In the genomic region with DNA sequence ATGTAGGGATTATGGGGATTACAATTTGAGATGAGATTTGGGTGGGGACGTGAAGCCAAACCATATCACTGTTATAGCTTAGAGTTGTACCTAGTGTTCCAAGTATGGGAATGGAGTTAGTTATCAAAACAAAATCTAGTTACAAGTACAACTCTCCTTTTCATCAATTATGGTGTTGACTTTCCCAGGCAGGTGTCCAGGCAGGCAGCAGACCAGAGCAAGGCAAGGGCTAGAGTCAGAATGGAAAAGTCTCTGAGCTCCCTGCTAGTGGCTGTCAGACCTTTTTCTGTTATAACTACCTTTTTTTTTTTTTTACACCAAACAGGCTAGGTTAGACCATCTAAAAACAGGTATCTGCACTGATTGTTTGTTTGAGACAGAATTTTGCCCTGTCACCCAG, we compare ENCODE assay signal across 7 cellular contexts. TPM values are rescaled to one million over a fixed set of nuclear protein-coding genes. Genes with fewer than 3 reads are reported as not detected.
"Had no signal": no experiment of that assay in that cellular context is flagged by ENCODE, and none has a peak within 500 bp of the region (broad histone marks: within the 10 kb centered on the region; RNA-seq: fewer than 3 reads in every experiment).

No MANE protein-coding gene starts in this region.

- H2AFZ ChIP-seq: GM23338 had no signal

- H3K27ac Mint-ChIP-seq: GM23338 had no signal

- H3K4me1 Mint-ChIP-seq: GM23338 had no signal

- H3K4me1 ChIP-seq: HAP-1 had no signal

- H3K4me3 ChIP-seq: GM23338, HAP-1, K562 had no signal

- H3K9me3 Mint-ChIP-seq: GM23338 had no signal

- DNase-seq: H7, IMR-90 had no signal

- H3K36me3 ChIP-seq: HAP-1 had no signal

- H3K4me2 ChIP-seq: GM23338 had no signal

- H3K9me3 ChIP-seq: HAP-1 had no signal

- ATAC-seq: GM23338, HCT116, K562 had no signal

- H3K4me3 Mint-ChIP-seq: GM23338 had no signal

RNA-seq across cellular contexts. Expression of a gene that starts 55.7 kb away (rescaled TPM):
- total RNA-seq: HT-29, IMR-90, K562 had no signal
